In the genomic region with DNA sequence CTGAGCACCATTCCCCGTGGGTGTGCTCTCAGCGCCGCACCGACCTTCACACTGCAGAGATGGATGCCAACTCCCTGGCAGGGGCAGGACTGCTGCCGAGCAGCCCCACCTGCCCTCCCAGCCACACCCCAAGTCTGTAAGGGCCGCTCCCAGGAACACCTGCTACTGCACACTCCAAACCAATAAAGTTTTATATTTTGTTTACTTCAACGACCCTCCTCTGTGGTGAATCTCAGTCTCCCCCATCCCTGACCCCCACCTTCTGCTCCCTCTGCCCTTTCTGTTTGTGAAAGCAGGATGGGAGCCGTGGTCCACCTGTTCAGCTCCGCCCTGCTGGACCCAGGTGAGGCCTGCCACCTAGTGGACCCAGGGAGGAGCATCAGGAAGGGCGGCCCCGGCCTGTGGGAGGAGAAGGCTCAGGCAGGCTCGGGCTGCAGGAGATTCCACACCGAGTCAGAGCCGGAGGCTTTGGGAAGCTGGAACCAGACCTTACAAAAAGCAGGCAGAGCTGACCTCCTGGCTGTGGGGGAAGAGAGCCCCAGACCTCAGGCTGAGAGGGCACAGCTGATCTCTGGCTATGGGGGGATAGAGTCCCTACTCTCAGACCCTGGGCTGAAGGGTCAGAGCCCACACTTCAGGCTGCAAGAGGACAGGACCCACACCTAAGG, we compare ENCODE assay signal across 1 cellular context.
TF ChIP-seq lines count a peak whose summit lies in the region.

No MANE protein-coding gene starts in this region.

TF ChIP-seq in HepG2, 621 proteins besides CTCF, POLR2A, EP300 and RAD21 (continued from another document and continues in another):
- TF ChIP-seq ETV5 (CRISPR knock-in tag; IDR thresholded peaks at IDR 0.05; ENCODE audit: borderline replicate concordance), result peak; percentile 55; the same call in 1 of the 2 replicates
- TF ChIP-seq YY1 (IDR thresholded peaks at IDR 0.05; ENCODE audit: insufficient read depth, insufficient replicate concordance, low read depth, low read length), result peak; percentile 37
- TF ChIP-seq TSC22D2 (CRISPR knock-in tag; IDR thresholded peaks at IDR 0.05; ENCODE audit: borderline replicate concordance), result 0 out of 2 replicates have a peak, but pooled peaks have one; percentile 56
- no peak for TF ChIP-seq ZNF232 (CRISPR knock-in tag; IDR thresholded peaks at IDR 0.05; ENCODE audit: borderline replicate concordance)
- 0 out of 2 replicates have a peak, but pooled peaks have one; percentile 53 for TF ChIP-seq ZNF441 (CRISPR knock-in tag; IDR thresholded peaks at IDR 0.05; ENCODE audit: borderline replicate concordance)
- no peak for TF ChIP-seq KLF15 (CRISPR knock-in tag; IDR thresholded peaks at IDR 0.05; ENCODE audit: borderline replicate concordance)
- peak; percentile 37; the same call in 1 of the 2 replicates for TF ChIP-seq YEATS2 (CRISPR knock-in tag; IDR thresholded peaks at IDR 0.05; ENCODE audit: borderline replicate concordance)
- no peak for TF ChIP-seq RARG (CRISPR knock-in tag; IDR thresholded peaks at IDR 0.05; ENCODE audit: low read depth)
- TF ChIP-seq ARID5B (CRISPR knock-in tag; IDR thresholded peaks at IDR 0.05), result peak; percentile 48; the same call in 1 of the 2 replicates
- TF ChIP-seq FOSL2 (CRISPR knock-in tag; IDR thresholded peaks at IDR 0.05), result no peak
- peak; percentile 41; the same call in 1 of the 2 replicates for TF ChIP-seq GABPB1 (CRISPR knock-in tag; IDR thresholded peaks at IDR 0.05)
- TF ChIP-seq FOXM1 (CRISPR knock-in tag; IDR thresholded peaks at IDR 0.05), result no peak
- no peak for TF ChIP-seq JUNB (CRISPR knock-in tag; IDR thresholded peaks at IDR 0.05; ENCODE audit: borderline replicate concordance)
- 0 out of 2 replicates have a peak, but pooled peaks have one; percentile 13 for TF ChIP-seq SP4 (CRISPR knock-in tag; IDR thresholded peaks at IDR 0.05)
- TF ChIP-seq, protein P1, sequence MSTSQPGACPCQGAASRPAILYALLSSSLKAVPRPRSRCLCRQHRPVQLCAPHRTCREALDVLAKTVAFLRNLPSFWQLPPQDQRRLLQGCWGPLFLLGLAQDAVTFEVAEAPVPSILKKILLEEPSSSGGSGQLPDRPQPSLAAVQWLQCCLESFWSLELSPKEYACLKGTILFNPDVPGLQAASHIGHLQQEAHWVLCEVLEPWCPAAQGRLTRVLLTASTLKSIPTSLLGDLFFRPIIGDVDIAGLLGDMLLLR (CRISPR knock-in tag; IDR thresholded peaks at IDR 0.05), result no peak
- TF ChIP-seq KDM2A (CRISPR knock-in tag; IDR thresholded peaks at IDR 0.05; ENCODE audit: borderline replicate concordance, low read depth), result peak; percentile 83
- TF ChIP-seq ZBED4 (CRISPR knock-in tag; IDR thresholded peaks at IDR 0.05; ENCODE audit: borderline replicate concordance), result 0 out of 2 replicates have a peak, but pooled peaks have one; percentile 35
- TF ChIP-seq ZNF724P (CRISPR knock-in tag; IDR thresholded peaks at IDR 0.05; ENCODE audit: borderline replicate concordance), result no peak
- peak; percentile 55; the same call in 1 of the 2 replicates for TF ChIP-seq BORCS8-MEF2B (CRISPR knock-in tag; IDR thresholded peaks at IDR 0.05)
- TF ChIP-seq, protein P2, sequence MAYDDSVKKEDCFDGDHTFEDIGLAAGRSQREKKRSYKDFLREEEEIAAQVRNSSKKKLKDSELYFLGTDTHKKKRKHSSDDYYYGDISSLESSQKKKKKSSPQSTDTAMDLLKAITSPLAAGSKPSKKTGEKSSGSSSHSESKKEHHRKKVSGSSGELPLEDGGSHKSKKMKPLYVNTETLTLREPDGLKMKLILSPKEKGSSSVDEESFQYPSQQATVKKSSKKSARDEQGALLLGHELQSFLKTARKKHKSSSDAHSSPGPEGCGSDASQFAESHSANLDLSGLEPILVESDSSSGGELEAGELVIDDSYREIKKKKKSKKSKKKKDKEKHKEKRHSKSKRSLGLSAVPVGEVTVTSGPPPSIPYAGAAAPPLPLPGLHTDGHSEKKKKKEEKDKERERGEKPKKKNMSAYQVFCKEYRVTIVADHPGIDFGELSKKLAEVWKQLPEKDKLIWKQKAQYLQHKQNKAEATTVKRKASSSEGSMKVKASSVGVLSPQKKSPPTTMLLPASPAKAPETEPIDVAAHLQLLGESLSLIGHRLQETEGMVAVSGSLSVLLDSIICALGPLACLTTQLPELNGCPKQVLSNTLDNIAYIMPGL (CRISPR knock-in tag; IDR thresholded peaks at IDR 0.05; ENCODE audit: borderline replicate concordance in 1 of 2, low read depth in 1 of 2), result peak; percentile 76 to 86
- no peak for TF ChIP-seq MAFF (IDR thresholded peaks at IDR 0.05; ENCODE audit: low read depth, low read length)
- TF ChIP-seq, protein P3, sequence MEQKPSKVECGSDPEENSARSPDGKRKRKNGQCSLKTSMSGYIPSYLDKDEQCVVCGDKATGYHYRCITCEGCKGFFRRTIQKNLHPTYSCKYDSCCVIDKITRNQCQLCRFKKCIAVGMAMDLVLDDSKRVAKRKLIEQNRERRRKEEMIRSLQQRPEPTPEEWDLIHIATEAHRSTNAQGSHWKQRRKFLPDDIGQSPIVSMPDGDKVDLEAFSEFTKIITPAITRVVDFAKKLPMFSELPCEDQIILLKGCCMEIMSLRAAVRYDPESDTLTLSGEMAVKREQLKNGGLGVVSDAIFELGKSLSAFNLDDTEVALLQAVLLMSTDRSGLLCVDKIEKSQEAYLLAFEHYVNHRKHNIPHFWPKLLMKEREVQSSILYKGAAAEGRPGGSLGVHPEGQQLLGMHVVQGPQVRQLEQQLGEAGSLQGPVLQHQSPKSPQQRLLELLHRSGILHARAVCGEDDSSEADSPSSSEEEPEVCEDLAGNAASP (CRISPR knock-in tag; IDR thresholded peaks at IDR 0.05; ENCODE audit: borderline replicate concordance), result 0 out of 2 replicates have a peak, but pooled peaks have one; percentile 68
- TF ChIP-seq, protein P4, sequence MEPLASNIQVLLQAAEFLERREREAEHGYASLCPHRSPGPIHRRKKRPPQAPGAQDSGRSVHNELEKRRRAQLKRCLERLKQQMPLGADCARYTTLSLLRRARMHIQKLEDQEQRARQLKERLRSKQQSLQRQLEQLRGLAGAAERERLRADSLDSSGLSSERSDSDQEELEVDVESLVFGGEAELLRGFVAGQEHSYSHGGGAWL (CRISPR knock-in tag; IDR thresholded peaks at IDR 0.05), result 0 out of 2 replicates have a peak, but pooled peaks have one; percentile 23
- TF ChIP-seq KAT8 (CRISPR knock-in tag; IDR thresholded peaks at IDR 0.05), result peak; percentile 71
- peak; percentile 63; the same call in 1 of the 2 replicates for TF ChIP-seq ZNF652 (CRISPR knock-in tag; IDR thresholded peaks at IDR 0.05; ENCODE audit: borderline replicate concordance, low read depth)
- peak; percentile 41; the same call in 1 of the 2 replicates for TF ChIP-seq ZBTB38 (CRISPR knock-in tag; IDR thresholded peaks at IDR 0.05)
- TF ChIP-seq FOXA3 (CRISPR knock-in tag; IDR thresholded peaks at IDR 0.05), result peak; percentile 29; the same call in 1 of the 2 replicates
- peak; percentile 56; the same call in 1 of the 2 replicates for TF ChIP-seq TBX2 (CRISPR knock-in tag; IDR thresholded peaks at IDR 0.05; ENCODE audit: borderline replicate concordance)
- TF ChIP-seq, protein P5, sequence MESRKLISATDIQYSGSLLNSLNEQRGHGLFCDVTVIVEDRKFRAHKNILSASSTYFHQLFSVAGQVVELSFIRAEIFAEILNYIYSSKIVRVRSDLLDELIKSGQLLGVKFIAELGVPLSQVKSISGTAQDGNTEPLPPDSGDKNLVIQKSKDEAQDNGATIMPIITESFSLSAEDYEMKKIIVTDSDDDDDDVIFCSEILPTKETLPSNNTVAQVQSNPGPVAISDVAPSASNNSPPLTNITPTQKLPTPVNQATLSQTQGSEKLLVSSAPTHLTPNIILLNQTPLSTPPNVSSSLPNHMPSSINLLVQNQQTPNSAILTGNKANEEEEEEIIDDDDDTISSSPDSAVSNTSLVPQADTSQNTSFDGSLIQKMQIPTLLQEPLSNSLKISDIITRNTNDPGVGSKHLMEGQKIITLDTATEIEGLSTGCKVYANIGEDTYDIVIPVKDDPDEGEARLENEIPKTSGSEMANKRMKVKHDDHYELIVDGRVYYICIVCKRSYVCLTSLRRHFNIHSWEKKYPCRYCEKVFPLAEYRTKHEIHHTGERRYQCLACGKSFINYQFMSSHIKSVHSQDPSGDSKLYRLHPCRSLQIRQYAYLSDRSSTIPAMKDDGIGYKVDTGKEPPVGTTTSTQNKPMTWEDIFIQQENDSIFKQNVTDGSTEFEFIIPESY (CRISPR knock-in tag; IDR thresholded peaks at IDR 0.05), result 0 out of 2 replicates have a peak, but pooled peaks have one; percentile 59
- TF ChIP-seq SOX6 (IDR thresholded peaks at IDR 0.05), result no peak
- TF ChIP-seq SOX6 (CRISPR knock-in tag; IDR thresholded peaks at IDR 0.05), result peak; percentile 30; the same call in 1 of the 2 replicates
- TF ChIP-seq, protein P6, sequence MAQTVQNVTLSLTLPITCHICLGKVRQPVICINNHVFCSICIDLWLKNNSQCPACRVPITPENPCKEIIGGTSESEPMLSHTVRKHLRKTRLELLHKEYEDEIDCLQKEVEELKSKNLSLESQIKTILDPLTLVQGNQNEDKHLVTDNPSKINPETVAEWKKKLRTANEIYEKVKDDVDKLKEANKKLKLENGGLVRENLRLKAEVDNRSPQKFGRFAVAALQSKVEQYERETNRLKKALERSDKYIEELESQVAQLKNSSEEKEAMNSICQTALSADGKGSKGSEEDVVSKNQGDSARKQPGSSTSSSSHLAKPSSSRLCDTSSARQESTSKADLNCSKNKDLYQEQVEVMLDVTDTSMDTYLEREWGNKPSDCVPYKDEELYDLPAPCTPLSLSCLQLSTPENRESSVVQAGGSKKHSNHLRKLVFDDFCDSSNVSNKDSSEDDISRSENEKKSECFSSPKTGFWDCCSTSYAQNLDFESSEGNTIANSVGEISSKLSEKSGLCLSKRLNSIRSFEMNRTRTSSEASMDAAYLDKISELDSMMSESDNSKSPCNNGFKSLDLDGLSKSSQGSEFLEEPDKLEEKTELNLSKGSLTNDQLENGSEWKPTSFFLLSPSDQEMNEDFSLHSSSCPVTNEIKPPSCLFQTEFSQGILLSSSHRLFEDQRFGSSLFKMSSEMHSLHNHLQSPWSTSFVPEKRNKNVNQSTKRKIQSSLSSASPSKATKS (CRISPR knock-in tag; IDR thresholded peaks at IDR 0.05), result no peak
- TF ChIP-seq, protein P7, sequence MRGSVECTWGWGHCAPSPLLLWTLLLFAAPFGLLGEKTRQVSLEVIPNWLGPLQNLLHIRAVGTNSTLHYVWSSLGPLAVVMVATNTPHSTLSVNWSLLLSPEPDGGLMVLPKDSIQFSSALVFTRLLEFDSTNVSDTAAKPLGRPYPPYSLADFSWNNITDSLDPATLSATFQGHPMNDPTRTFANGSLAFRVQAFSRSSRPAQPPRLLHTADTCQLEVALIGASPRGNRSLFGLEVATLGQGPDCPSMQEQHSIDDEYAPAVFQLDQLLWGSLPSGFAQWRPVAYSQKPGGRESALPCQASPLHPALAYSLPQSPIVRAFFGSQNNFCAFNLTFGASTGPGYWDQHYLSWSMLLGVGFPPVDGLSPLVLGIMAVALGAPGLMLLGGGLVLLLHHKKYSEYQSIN (CRISPR knock-in tag; IDR thresholded peaks at IDR 0.05; ENCODE audit: borderline replicate concordance), result no peak
- peak; percentile 72; the same call in 1 of the 2 replicates for TF ChIP-seq KDM4B (CRISPR knock-in tag; IDR thresholded peaks at IDR 0.05)
- peak; percentile 56; the same call in 1 of the 2 replicates for TF ChIP-seq MIXL1 (CRISPR knock-in tag; IDR thresholded peaks at IDR 0.05)
- TF ChIP-seq SOX5 (CRISPR knock-in tag; IDR thresholded peaks at IDR 0.05; ENCODE audit: borderline replicate concordance), result peak; percentile 29; the same call in 1 of the 2 replicates
- no peak for TF ChIP-seq ZNF292 (CRISPR knock-in tag; IDR thresholded peaks at IDR 0.05; ENCODE audit: borderline replicate concordance, low read depth)
- TF ChIP-seq ZNF558 (CRISPR knock-in tag; IDR thresholded peaks at IDR 0.05; ENCODE audit: borderline replicate concordance), result no peak
